Comparison of ENCODE assay signal across 8 cellular contexts in the genomic region with DNA sequence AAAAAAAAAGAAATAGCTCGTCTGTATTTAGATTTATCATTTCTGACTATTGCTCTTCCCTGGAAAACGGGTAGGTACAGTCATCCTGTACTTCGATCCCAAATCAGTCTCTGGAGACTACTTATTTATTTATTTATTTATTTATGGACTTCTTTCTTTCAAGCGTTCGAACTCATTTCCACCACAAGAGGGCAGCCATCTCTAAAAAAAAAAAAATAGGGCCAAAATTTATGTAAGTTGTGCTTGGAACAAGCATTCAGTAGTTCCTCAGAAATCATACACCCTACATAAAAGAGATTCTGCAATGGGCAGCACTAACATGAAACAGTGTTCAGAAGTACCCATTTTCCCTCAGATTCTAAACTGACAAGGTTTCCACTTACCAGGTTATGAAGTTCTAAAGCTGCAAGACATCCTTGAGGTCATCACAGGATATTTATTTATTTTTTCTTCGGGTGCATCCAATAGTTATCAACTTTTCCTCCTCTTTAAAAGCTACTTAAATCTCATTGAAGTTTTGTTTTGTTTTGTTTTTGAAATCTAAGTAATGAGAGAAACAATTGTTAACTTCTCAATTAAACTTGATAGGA. TPM values are rescaled to one million over a fixed set of nuclear protein-coding genes. Genes with fewer than 3 reads are reported as not detected.
DNase-seq lines count a peak whose midpoint lies in the region; ATAC-seq and TF ChIP-seq lines count a peak whose summit lies in the region.

No MANE protein-coding gene starts in this region.

- DNase-seq in COLO668 (lab: John Stamatoyannopoulos, UW; ENCODE audit: unreplicated experiment) (peak; percentile 32), HT-29 (ENCODE audit: low spot score) (peak; percentile 73), NCI-H748 treated with DMSO at 0.1 percent for 48 hours (lab: John Stamatoyannopoulos, UW) (peak; percentile 93), choroid plexus epithelial cell (ENCODE audit: low read depth) (peak; percentile 83)
- DNase-seq in stimulated activated naive CD8-positive, alpha-beta T cell treated with anti-CD3 and anti-CD28 coated beads, Interleukin-15, Interleukin-2, amounts not matched to agents 100 U/mL and 50 U/mL, for 24 hours = no peak
- no peak for DNase-seq in stimulated activated CD4-positive, alpha-beta T cell treated with anti-CD3 and anti-CD28 coated beads, Interleukin-12 subunit alpha, Interleukin-12 subunit beta, amount 100 ng/mL, for 4 hours

- peak; percentile 52 for TF ChIP-seq CTCF in choroid plexus epithelial cell (conservative IDR thresholded peaks at IDR 0.05; ENCODE audit: low read depth, low read length)
- peak; percentile 62 to 82 (median 65) for TF ChIP-seq CTCF in nephron (IDR thresholded peaks at IDR 0.05; ENCODE audit: unreplicated experiment in 3 of 3)

- peaks cover 23% of the 10 kb centered on the region for H3K27me3 Mint-ChIP-seq in nephron (ENCODE audit: low read depth)

- H3K4me3 ChIP-seq in choroid plexus epithelial cell (ENCODE audit: low read depth, low read length) = no peak overlapping the region

- H3K4me1 Mint-ChIP-seq in nephron = peaks cover 17% of the 10 kb centered on the region

- H3K4me3 Mint-ChIP-seq in nephron = peak overlapping the region; percentile 65 to 82 (median 73)

- ATAC-seq in GM19455 (IDR thresholded peaks at IDR 0.05; ENCODE audit: unreplicated experiment) = no peak
- ATAC-seq in stimulated activated naive CD8-positive, alpha-beta T cell treated with anti-CD3 and anti-CD28 coated beads, Interleukin-15, Interleukin-2, amounts not matched to agents 100 U/mL and 50 U/mL, for 24 hours = no peak

- H3K27ac Mint-ChIP-seq in nephron = peak overlapping the region in 1 of 3 experiments; percentile 36

- H3K36me3 Mint-ChIP-seq in nephron (ENCODE audit: low read depth) = no peaks in the 10 kb centered on the region

- no peaks in the 10 kb centered on the region for H3K9me3 Mint-ChIP-seq in nephron

RNA-seq across cellular contexts. Expression of a gene that starts 1.9 kb away (rescaled TPM):
- total RNA-seq in HT-29 (2014; rRNA removed; shearing (Covaris generic)) = 9.8 and 11.7 TPM in 2 replicates

Comparison
In these comparisons a context has a peak if more than half of its experiments do, and no peak if none do; other contexts are left out.
1. DNase-seq: peak in COLO668 (single experiment), HT-29 (single experiment), NCI-H748 treated with DMSO at 0.1 percent for 48 hours (single experiment) and choroid plexus epithelial cell (single experiment); none in stimulated activated naive CD8-positive, alpha-beta T cell treated with anti-CD3 and anti-CD28 coated beads, Interleukin-15, Interleukin-2, amounts not matched to agents 100 U/mL and 50 U/mL, for 24 hours (single experiment) and stimulated activated CD4-positive, alpha-beta T cell treated with anti-CD3 and anti-CD28 coated beads, Interleukin-12 subunit alpha, Interleukin-12 subunit beta, amount 100 ng/mL, for 4 hours (single experiment).